ENCODE assay signal across 1 cellular context in the genomic region with DNA sequence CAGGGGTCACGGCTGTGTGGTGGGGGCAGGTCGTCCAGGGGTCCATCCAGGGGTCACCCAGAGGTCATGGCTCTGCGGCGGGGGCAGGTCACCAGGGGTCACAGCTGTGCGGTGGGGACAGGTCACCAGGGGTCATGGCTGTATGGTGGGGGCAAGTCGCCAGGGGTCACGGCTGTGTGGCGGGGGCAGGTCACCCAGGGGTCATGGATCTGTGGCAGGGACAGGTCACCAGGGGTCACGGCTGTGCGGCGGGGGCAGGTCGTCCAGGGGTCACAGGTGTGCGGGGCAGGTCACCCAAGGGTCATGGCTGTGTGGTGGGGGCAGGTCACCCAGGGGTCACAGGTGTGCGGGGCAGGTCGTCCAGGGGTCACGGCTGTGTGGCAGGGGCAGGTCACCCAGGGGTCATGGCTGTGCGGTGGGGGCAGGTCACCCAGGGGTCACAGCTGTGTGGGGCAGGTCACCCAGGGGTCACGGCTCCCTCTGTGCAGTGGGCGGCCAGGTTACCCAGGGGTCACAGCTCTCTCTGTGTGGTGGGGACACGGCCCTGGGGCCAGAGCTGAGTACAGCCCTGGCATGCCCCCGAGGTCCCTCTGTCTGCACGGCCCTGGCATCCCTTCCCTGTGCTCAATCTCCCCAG.
TF ChIP-seq lines count a peak whose summit lies in the region.

No MANE protein-coding gene starts in this region.

TF ChIP-seq in GM12878, 131 proteins besides CTCF, POLR2A, EP300 and RAD21:
- no peak for TF ChIP-seq NFYA (IDR thresholded peaks at IDR 0.05; ENCODE audit: borderline replicate concordance, low read depth, low read length)
- 0 out of 2 replicates have a peak, but pooled peaks have one; percentile 46 for TF ChIP-seq NR2F1 (conservative IDR thresholded peaks at IDR 0.05)
